20 cellular contexts compared by ENCODE assay signal in genomic region chr21:21102874-21103273, GRCh38.
"Had no signal": no experiment of that assay in that cellular context is flagged by ENCODE, and none has a peak within 500 bp of the region (broad histone marks: within the 10 kb centered on the region; RNA-seq: fewer than 3 reads in every experiment).

No MANE protein-coding gene starts in this region.

- DNase-seq: cerebellar nuclear complex; colonic mucosa; dermis blood vessel endothelial cell; effector CD4-positive, alpha-beta T cell; endodermal cell; heart right ventricle; kidney glomerular epithelial cell; mucosa of descending colon; natural killer cell; nucleus accumbens; psoas muscle; retina; small intestine; stimulated activated CD4-positive, alpha-beta T cell treated with anti-CD3 and anti-CD28 coated beads, Interleukin-12 subunit alpha, Interleukin-12 subunit beta, amount 100 ng/mL, for 4 hours; stimulated activated naive CD4-positive, alpha-beta T cell treated with Interleukin-2 at 50 U/mL for 16 hours; tibial artery; upper lobe of left lung; uterus had no signal

- H3K4me3 ChIP-seq: colonic mucosa, heart right ventricle, mucosa of descending colon, neural progenitor cell, psoas muscle, tibial artery, upper lobe of left lung, uterus had no signal

- H3K79me2 ChIP-seq: parathyroid adenoma had no signal

- H3K27me3 ChIP-seq: colonic mucosa, heart right ventricle, neural progenitor cell, tibial artery, upper lobe of left lung, uterus had no signal

- H3K36me3 ChIP-seq: colonic mucosa, heart right ventricle, neural progenitor cell, tibial artery, upper lobe of left lung, uterus had no signal

- H3K27ac Mint-ChIP-seq: endodermal cell, natural killer cell, neural progenitor cell had no signal

- H3K4me2 ChIP-seq: neural progenitor cell had no signal

- H3K4me3 Mint-ChIP-seq: endodermal cell, natural killer cell, neural progenitor cell had no signal

- H3K27ac ChIP-seq: colonic mucosa, heart right ventricle, neural progenitor cell, parathyroid adenoma, psoas muscle, tibial artery, upper lobe of left lung, uterus had no signal

- ATAC-seq: heart right ventricle, mucosa of descending colon, natural killer cell, psoas muscle had no signal

- H3K9me3 Mint-ChIP-seq: endodermal cell, neural progenitor cell had no signal

- H3K4me1 Mint-ChIP-seq: endodermal cell, natural killer cell had no signal

- H3K4me1 ChIP-seq: colonic mucosa, heart right ventricle, neural progenitor cell, parathyroid adenoma, psoas muscle, tibial artery, upper lobe of left lung, uterus had no signal

- H3K36me3 Mint-ChIP-seq: natural killer cell, neural progenitor cell had no signal

- H3K9me3 ChIP-seq: colonic mucosa, heart right ventricle, mucosa of descending colon, psoas muscle, tibial artery, upper lobe of left lung, uterus had no signal

- H2AFZ ChIP-seq: neural progenitor cell, parathyroid adenoma had no signal
